23 cellular contexts compared by ENCODE assay signal in the genomic region with DNA sequence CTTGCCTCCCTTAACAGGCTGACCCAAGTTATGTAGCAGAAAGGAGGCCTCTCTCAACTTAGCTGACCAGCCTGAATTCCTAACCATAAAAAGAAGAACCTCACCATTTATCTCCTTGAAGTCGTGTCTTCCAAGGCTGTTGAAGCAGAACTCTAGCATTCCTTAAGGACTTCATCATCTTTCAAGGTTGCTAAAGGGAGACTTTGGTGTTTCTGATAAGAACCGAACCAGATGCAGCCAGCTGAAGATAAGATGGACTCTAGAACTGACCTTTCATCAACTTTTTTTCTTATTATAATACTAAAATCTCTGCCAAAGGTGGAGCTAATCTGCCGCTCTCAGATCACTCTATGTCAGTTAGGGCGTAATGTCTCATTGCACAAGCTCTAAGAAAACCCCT.
"Had no signal": no experiment of that assay in that cellular context is flagged by ENCODE, and none has a peak within 500 bp of the region (broad histone marks: within the 10 kb centered on the region; RNA-seq: fewer than 3 reads in every experiment).

No MANE protein-coding gene starts in this region.

- H3K36me3 ChIP-seq: MG63, SJSA1 had no signal

- H3K4me1 ChIP-seq: SJSA1 had no signal

- H3K9me3 ChIP-seq: MG63 had no signal

- DNase-seq: IMR-90, Karpas-422, KG1, MG63, NCI-H1092, NCI-H1105 treated with DMSO at 0.1 percent for 48 hours, NCI-H1417 treated with DMSO at 0.1 percent for 48 hours, NCI-H146, NCI-H1694 treated with DMSO at 0.1 percent for 48 hours, NCI-H1930, NCI-H2081, NCI-H2227 treated with DMSO at 0.1 percent for 48 hours, NCI-H446, NCI-H510A, NCI-H524 treated with DMSO at 0.1 percent for 48 hours, NCI-H69, NCI-H774, Right ventricle myocardium superior, RPMI8226, SIG-M5 had no signal

- H3K27me3 ChIP-seq: MG63, SJSA1 had no signal

- H3K4me3 ChIP-seq: MG63, SJSA1, SK-N-MC had no signal

- ATAC-seq: HepG2 had no signal
